28 cellular contexts compared by ENCODE assay signal in the genomic region with DNA sequence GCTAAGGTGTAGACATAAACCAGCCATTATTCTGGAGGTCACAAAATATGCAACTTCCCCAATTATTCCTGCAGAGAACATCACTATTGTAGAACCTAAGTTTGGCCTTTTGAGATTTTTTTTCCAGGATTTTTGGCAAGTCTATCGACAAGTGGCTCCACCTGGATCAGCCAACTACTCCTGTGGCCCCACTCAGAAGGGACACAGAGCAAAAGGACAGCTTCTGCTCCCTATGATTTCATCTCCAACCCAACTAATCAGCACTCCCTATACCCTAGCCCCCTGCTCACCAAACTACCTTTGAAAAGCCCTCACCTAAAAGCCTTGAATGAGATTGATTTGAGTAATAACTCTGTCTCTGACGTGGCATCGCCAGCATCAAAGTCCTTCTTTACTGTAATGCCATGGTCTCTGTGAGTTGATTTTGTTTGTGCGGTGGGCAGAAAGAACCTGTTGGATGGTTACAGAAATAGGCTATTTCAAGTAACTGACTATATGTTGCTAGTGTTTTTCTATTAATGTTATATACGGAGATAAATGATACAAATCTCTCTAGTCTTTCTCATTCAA. TPM values are rescaled to one million over a fixed set of nuclear protein-coding genes. Genes with fewer than 3 reads are reported as not detected.
DNase-seq lines count a peak whose midpoint lies in the region; ATAC-seq and TF ChIP-seq lines count a peak whose summit lies in the region.
"Had no signal": no experiment of that assay in that cellular context is flagged by ENCODE, and none has a peak within 500 bp of the region (broad histone marks: within the 10 kb centered on the region; RNA-seq: fewer than 3 reads in every experiment).

No MANE protein-coding gene starts in this region.

- peak overlapping the region; percentile 3 for H3K27ac ChIP-seq in KOPT-K1 (ENCODE audit: low read depth, low read length, poor library complexity, severe bottlenecking)
- H3K27ac ChIP-seq in right lobe of liver: peak overlapping the region; percentile 55 to 58 (median 57)
- H3K27ac ChIP-seq: GM23248 had no signal

- no peak for DNase-seq in endothelial cell (ENCODE audit: low spot score)
- DNase-seq in right lobe of liver: no peak
- DNase-seq in progenitor cell of endocrine pancreas (ENCODE audit: low spot score, unreplicated experiment): no peak
- DNase-seq in sciatic nerve (ENCODE audit: low spot score): no peak
- no peak for DNase-seq in activated T-cell treated with anti-CD3 and anti-CD28 coated beads, Interleukin-2, amount 50 U/mL, for 24 hours
- DNase-seq in NCI-H1105 treated with DMSO at 0.1 percent for 48 hours (lab: John Stamatoyannopoulos, UW): no peak
- DNase-seq: C1 segment of cervical spinal cord; CD4-positive, alpha-beta memory T cell; COR-L47; DMS79; EL; GM23248; H7; KG1; MM.1S; NCI-H1417; NCI-H1694; NCI-H2029 treated with DMSO at 0.1 percent for 48 hours; NCI-H446 treated with DMSO at 0.1 percent for 48 hours; NCI-H526; NCI-H82; NK-92 treated with Interleukin-12 subunit alpha and Interleukin-12 subunit beta, amount 100 ng/mL, for 24 hours; Right ventricle myocardium superior; RPMI8226 had no signal

- peaks cover 4% of the 10 kb centered on the region for H3K36me3 ChIP-seq in KOPT-K1 (ENCODE audit: insufficient read depth, low read length)
- no peaks in the 10 kb centered on the region for H3K36me3 ChIP-seq in right lobe of liver

- H3K4me1 ChIP-seq in right lobe of liver: peaks cover 0 to 19% (median 8%) of the 10 kb centered on the region in 4 donors

- no peaks in the 10 kb centered on the region for H3K4me1 Mint-ChIP-seq in endothelial cell (ENCODE audit: unreplicated experiment)
- peaks cover 10% of the 10 kb centered on the region for H3K4me1 Mint-ChIP-seq in progenitor cell of endocrine pancreas (ENCODE audit: low read depth)
- no peaks in the 10 kb centered on the region for H3K4me1 Mint-ChIP-seq in activated T-cell treated with anti-CD3 and anti-CD28 coated beads, Interleukin-2, amount 50 U/mL, for 24 hours (ENCODE audit: low read depth)

- peaks cover 48% of the 10 kb centered on the region for H3K36me3 Mint-ChIP-seq in endothelial cell (ENCODE audit: low read depth, unreplicated experiment)
- peaks cover 53% of the 10 kb centered on the region for H3K36me3 Mint-ChIP-seq in progenitor cell of endocrine pancreas (ENCODE audit: insufficient read depth)
- peaks cover 71% of the 10 kb centered on the region for H3K36me3 Mint-ChIP-seq in activated T-cell treated with anti-CD3 and anti-CD28 coated beads, Interleukin-2, amount 50 U/mL, for 24 hours (ENCODE audit: low read depth)

- TF ChIP-seq CTCF in endothelial cell (IDR thresholded peaks at IDR 0.05; ENCODE audit: unreplicated experiment) (no peak), right lobe of liver (IDR thresholded peaks at IDR 0.05) (no peak), progenitor cell of endocrine pancreas (IDR thresholded peaks at IDR 0.05; ENCODE audit: unreplicated experiment) (no peak)

- no peak for TF ChIP-seq POLR2A in right lobe of liver (IDR thresholded peaks at IDR 0.05)

- H3K27me3 ChIP-seq in right lobe of liver: no peaks in the 10 kb centered on the region

- peaks cover 21% of the 10 kb centered on the region for H3K9me3 Mint-ChIP-seq in endothelial cell (ENCODE audit: unreplicated experiment)
- H3K9me3 Mint-ChIP-seq in progenitor cell of endocrine pancreas (ENCODE audit: low read depth): peaks cover 40% of the 10 kb centered on the region
- H3K9me3 Mint-ChIP-seq in activated T-cell treated with anti-CD3 and anti-CD28 coated beads, Interleukin-2, amount 50 U/mL, for 24 hours: peaks cover 34% of the 10 kb centered on the region

- ATAC-seq in right lobe of liver: peak; percentile 18 to 67 (median 54)
- ATAC-seq in sciatic nerve: no peak
- ATAC-seq in GM19324 (IDR thresholded peaks at IDR 0.05; ENCODE audit: low FRiP score, unreplicated experiment): no peak
- ATAC-seq: A549 had no signal

- H3K4me3 Mint-ChIP-seq in endothelial cell (ENCODE audit: unreplicated experiment) (no peak overlapping the region), progenitor cell of endocrine pancreas (ENCODE audit: low read depth) (no peak overlapping the region)
- H3K4me3 Mint-ChIP-seq in activated T-cell treated with anti-CD3 and anti-CD28 coated beads, Interleukin-2, amount 50 U/mL, for 24 hours: no peak overlapping the region

- no peak overlapping the region for H3K4me3 ChIP-seq in right lobe of liver
- H3K4me3 ChIP-seq: A549, GM12878, GM23248 had no signal

- 27% methylated on average over 5 of the region's 5 CpGs for WGBS in right lobe of liver (ENCODE audit: insufficient coverage, low coverage, low lambda C conversion rate, missing lambda C conversion rate)

- H3K27ac Mint-ChIP-seq in endothelial cell (ENCODE audit: unreplicated experiment): peak overlapping the region; percentile 61
- peak overlapping the region; percentile 56 for H3K27ac Mint-ChIP-seq in progenitor cell of endocrine pancreas
- H3K27ac Mint-ChIP-seq in activated T-cell treated with anti-CD3 and anti-CD28 coated beads, Interleukin-2, amount 50 U/mL, for 24 hours: no peak overlapping the region

- intact Hi-C loops in right lobe of liver (cut with DNase I) (no loop called here), sciatic nerve (cut with DNase I) (no loop called here)

- peaks cover 2% of the 10 kb centered on the region for H3K27me3 Mint-ChIP-seq in endothelial cell (ENCODE audit: unreplicated experiment)
- no peaks in the 10 kb centered on the region for H3K27me3 Mint-ChIP-seq in progenitor cell of endocrine pancreas
- no peaks in the 10 kb centered on the region for H3K27me3 Mint-ChIP-seq in activated T-cell treated with anti-CD3 and anti-CD28 coated beads, Interleukin-2, amount 50 U/mL, for 24 hours
- H3K27me3 Mint-ChIP-seq: CD4-positive, alpha-beta memory T cell had no signal

- H3K9me3 ChIP-seq in KOPT-K1 (ENCODE audit: insufficient read depth, low read length, poor library complexity, severe bottlenecking): peaks cover 55% of the 10 kb centered on the region
- H3K9me3 ChIP-seq in right lobe of liver: peaks cover 0 to 24% (median 3%) of the 10 kb centered on the region in 4 donors

RNA-seq across cellular contexts. Expression of a gene that starts 13.7 kb away (rescaled TPM):
- total RNA-seq in endothelial cell (ENCODE audit: unreplicated experiment) (11.1 TPM), right lobe of liver (10 to 100 TPM; 11.5 to 24.7 (median 17.3) TPM), progenitor cell of endocrine pancreas (18.1 and 20.9 TPM in 2 replicates), sciatic nerve (13.1 TPM)

Comparison
In these comparisons a context has a peak if more than half of its experiments do, and no peak if none do; other contexts are left out.
1. ATAC-seq: peak in right lobe of liver (4 of 4); none in sciatic nerve (single experiment) and GM19324 (single experiment).